Comparison of ENCODE assay signal across 20 cellular contexts in genomic region chr13:22111152-22111783, GRCh38.
A peak's percentile ranks its signal among the peaks of the same experiment; 100 is the strongest.
DNase-seq lines count a peak whose midpoint lies in the region; ATAC-seq, FAIRE-seq and TF ChIP-seq lines count a peak whose summit lies in the region.
"Had no signal": no experiment of that assay in that cellular context is flagged by ENCODE, and none has a peak within 500 bp of the region (broad histone marks: within the 10 kb centered on the region; RNA-seq: fewer than 3 reads in every experiment).

No MANE protein-coding gene starts in this region.

- no peak for DNase-seq in GM12892 (ENCODE audit: insufficient read length)
- no peak for DNase-seq in activated T-helper 1 cell treated with anti-CD3 and anti-CD28 coated beads, Interleukin-12 subunit alpha, Interleukin-12 subunit beta, Interleukin-2, Interleukin-4 antibody, amounts not matched to agents 30 ng/mL and 10 ng/mL and 1 ng/mL, durations not matched to agents 14 hours and 24 hours and 36 hours (ENCODE audit: low spot score)
- no peak for DNase-seq in naive B cell
- no peak for DNase-seq in kidney tubule cell (ENCODE audit: low spot score)
- DNase-seq in superior temporal gyrus (ENCODE audit: extremely low spot score), result no peak
- DNase-seq in CD8-positive, alpha-beta memory T cell, result no peak
- no peak for DNase-seq in body of pancreas
- DNase-seq: BE2C; CD8-positive, alpha-beta T cell; DMS53; EL; NCI-H1417 treated with DMSO at 0.1 percent for 48 hours; NCI-H187 treated with DMSO at 0.1 percent for 48 hours; NCI-H2227 treated with DMSO at 0.1 percent for 48 hours; NCI-H510A treated with DMSO at 0.1 percent for 48 hours; PC-9 had no signal

- TF ChIP-seq CTCF in C4-2B (conservative IDR thresholded peaks at IDR 0.05) (no peak), body of pancreas (IDR thresholded peaks at IDR 0.05) (no peak)

- ATAC-seq in naive B cell (ENCODE audit: low read depth in 2 of 2) (no peak), body of pancreas (no peak)
- ATAC-seq: CD8-positive, alpha-beta T cell had no signal

- no peaks in the 10 kb centered on the region for H3K36me3 ChIP-seq in CD8-positive, alpha-beta memory T cell (ENCODE audit: insufficient read depth, low read length)
- H3K36me3 ChIP-seq in body of pancreas (replicated peaks in 1 of 2; ENCODE audit: insufficient read depth in 1 of 2, low read depth in 2 of 2), result no peaks in the 10 kb centered on the region
- H3K36me3 ChIP-seq: BE2C, HAP-1 had no signal

- H3K4me3 ChIP-seq in CD8-positive, alpha-beta memory T cell (ENCODE audit: low read length), result no peak overlapping the region
- no peak overlapping the region for H3K4me3 ChIP-seq in body of pancreas
- H3K4me3 ChIP-seq: GM23248, HAP-1, PC-9 had no signal

- no peaks in the 10 kb centered on the region for H3K27me3 ChIP-seq in CD8-positive, alpha-beta memory T cell (ENCODE audit: insufficient read depth, low read length, poor library complexity, severe bottlenecking)
- H3K27me3 ChIP-seq in body of pancreas, result no peaks in the 10 kb centered on the region
- H3K27me3 ChIP-seq: BE2C had no signal

- peaks cover 26% of the 10 kb centered on the region for H3K9me3 Mint-ChIP-seq in activated T-helper 1 cell treated with anti-CD3 and anti-CD28 coated beads, Interleukin-12 subunit alpha, Interleukin-12 subunit beta, Interleukin-2, Interleukin-4 antibody, amounts not matched to agents 30 ng/mL and 10 ng/mL and 1 ng/mL, durations not matched to agents 14 hours and 24 hours and 36 hours
- peaks cover 0 to 9% (median 3%) of the 10 kb centered on the region in 7 donors for H3K9me3 Mint-ChIP-seq in naive B cell
- peaks cover 0 to 3% (median 0%) of the 10 kb centered on the region in 5 donors for H3K9me3 Mint-ChIP-seq in CD8-positive, alpha-beta memory T cell
- H3K9me3 Mint-ChIP-seq: CD8-positive, alpha-beta T cell had no signal

- no peaks in the 10 kb centered on the region for H3K9me3 ChIP-seq in CD8-positive, alpha-beta memory T cell (ENCODE audit: low read length)
- H3K9me3 ChIP-seq in body of pancreas, result no peaks in the 10 kb centered on the region
- H3K9me3 ChIP-seq: BE2C had no signal

- peaks cover 46% of the 10 kb centered on the region for H3K4me1 ChIP-seq in CD8-positive, alpha-beta memory T cell (ENCODE audit: insufficient read depth, low read length)
- H3K4me1 ChIP-seq in body of pancreas, result peaks cover 51% of the 10 kb centered on the region
- H3K4me1 ChIP-seq: BE2C, HAP-1 had no signal

- peak; percentile 57 for FAIRE-seq in GM12892 (lab: Jason Lieb, UNC)

- no peak overlapping the region for H3K4me3 Mint-ChIP-seq in activated T-helper 1 cell treated with anti-CD3 and anti-CD28 coated beads, Interleukin-12 subunit alpha, Interleukin-12 subunit beta, Interleukin-2, Interleukin-4 antibody, amounts not matched to agents 30 ng/mL and 10 ng/mL and 1 ng/mL, durations not matched to agents 14 hours and 24 hours and 36 hours
- H3K4me3 Mint-ChIP-seq in naive B cell, result no peak overlapping the region
- H3K4me3 Mint-ChIP-seq in CD8-positive, alpha-beta memory T cell, result no peak overlapping the region
- H3K4me3 Mint-ChIP-seq: CD8-positive, alpha-beta T cell had no signal

- TF ChIP-seq POLR2A in GM12892 (IDR thresholded peaks at IDR 0.05; ENCODE audit: low read depth, low read length), result no peak
- no peak for TF ChIP-seq POLR2A in body of pancreas (IDR thresholded peaks at IDR 0.05)

- H3K36me3 Mint-ChIP-seq in activated T-helper 1 cell treated with anti-CD3 and anti-CD28 coated beads, Interleukin-12 subunit alpha, Interleukin-12 subunit beta, Interleukin-2, Interleukin-4 antibody, amounts not matched to agents 30 ng/mL and 10 ng/mL and 1 ng/mL, durations not matched to agents 14 hours and 24 hours and 36 hours (ENCODE audit: low read depth), result peaks cover 16% of the 10 kb centered on the region
- peaks cover 0 to 5% of the 10 kb centered on the region in 2 donors for H3K36me3 Mint-ChIP-seq in naive B cell
- H3K36me3 Mint-ChIP-seq in CD8-positive, alpha-beta memory T cell, result peaks cover 0 to 7% (median 1%) of the 10 kb centered on the region in 3 donors
- H3K36me3 Mint-ChIP-seq: CD8-positive, alpha-beta T cell had no signal

- intact Hi-C loops in activated T-helper 1 cell treated with anti-CD3 and anti-CD28 coated beads, Interleukin-12 subunit alpha, Interleukin-12 subunit beta, Interleukin-2, Interleukin-4 antibody, amounts not matched to agents 30 ng/mL and 10 ng/mL and 1 ng/mL, durations not matched to agents 14 hours and 24 hours and 36 hours (cut with micrococcal nuclease), result loop anchor here (5.0 to 10.0 kb wide), 3 partner anchors 94 to 509 kb away; partner anchors contain the start of genes FGF9 and MICU2
- intact Hi-C loops in body of pancreas (cut with DNase I), result no loop called here

- no peaks in the 10 kb centered on the region for H3K27me3 Mint-ChIP-seq in activated T-helper 1 cell treated with anti-CD3 and anti-CD28 coated beads, Interleukin-12 subunit alpha, Interleukin-12 subunit beta, Interleukin-2, Interleukin-4 antibody, amounts not matched to agents 30 ng/mL and 10 ng/mL and 1 ng/mL, durations not matched to agents 14 hours and 24 hours and 36 hours (ENCODE audit: insufficient read depth)
- H3K27me3 Mint-ChIP-seq in naive B cell, result no peaks in the 10 kb centered on the region
- H3K27me3 Mint-ChIP-seq in CD8-positive, alpha-beta memory T cell, result no peaks in the 10 kb centered on the region

- POLR2A ChIA-PET in CD8-positive, alpha-beta memory T cell (lab: Charles Lee), result no interaction called here

- H3K27ac ChIP-seq in C4-2B (peak overlapping the region; percentile 49), body of pancreas (peak overlapping the region in 1 of 4 donors; percentile 59)
- H3K27ac ChIP-seq in CD8-positive, alpha-beta memory T cell (ENCODE audit: low read depth, low read length), result no peak overlapping the region
- H3K27ac ChIP-seq: GM23248, PC-9, RWPE1 had no signal

- 84 to 86% methylated on average over 8 of the region's 8 CpGs for WGBS in body of pancreas, 2 donors

- H3K27ac Mint-ChIP-seq in activated T-helper 1 cell treated with anti-CD3 and anti-CD28 coated beads, Interleukin-12 subunit alpha, Interleukin-12 subunit beta, Interleukin-2, Interleukin-4 antibody, amounts not matched to agents 30 ng/mL and 10 ng/mL and 1 ng/mL, durations not matched to agents 14 hours and 24 hours and 36 hours, result peak overlapping the region; percentile 10
- peak overlapping the region in 5 of 6 donors; percentile 18 to 73 (median 54) for H3K27ac Mint-ChIP-seq in naive B cell
- peak overlapping the region in 2 of 8 donors; percentile 15 to 17 for H3K27ac Mint-ChIP-seq in CD8-positive, alpha-beta memory T cell
- H3K27ac Mint-ChIP-seq: CD8-positive, alpha-beta T cell had no signal

- CTCF ChIA-PET in CD8-positive, alpha-beta memory T cell (lab: Charles Lee), result no interaction called here

- peaks cover 66% of the 10 kb centered on the region for H3K4me1 Mint-ChIP-seq in activated T-helper 1 cell treated with anti-CD3 and anti-CD28 coated beads, Interleukin-12 subunit alpha, Interleukin-12 subunit beta, Interleukin-2, Interleukin-4 antibody, amounts not matched to agents 30 ng/mL and 10 ng/mL and 1 ng/mL, durations not matched to agents 14 hours and 24 hours and 36 hours (ENCODE audit: low read depth)
- H3K4me1 Mint-ChIP-seq in naive B cell, result peaks cover 41 to 56% (median 50%) of the 10 kb centered on the region in 3 donors
- peaks cover 53 to 93% (median 77%) of the 10 kb centered on the region in 3 donors for H3K4me1 Mint-ChIP-seq in CD8-positive, alpha-beta memory T cell
